Comparison of ENCODE assay signal across 11 cellular contexts in the genomic region with DNA sequence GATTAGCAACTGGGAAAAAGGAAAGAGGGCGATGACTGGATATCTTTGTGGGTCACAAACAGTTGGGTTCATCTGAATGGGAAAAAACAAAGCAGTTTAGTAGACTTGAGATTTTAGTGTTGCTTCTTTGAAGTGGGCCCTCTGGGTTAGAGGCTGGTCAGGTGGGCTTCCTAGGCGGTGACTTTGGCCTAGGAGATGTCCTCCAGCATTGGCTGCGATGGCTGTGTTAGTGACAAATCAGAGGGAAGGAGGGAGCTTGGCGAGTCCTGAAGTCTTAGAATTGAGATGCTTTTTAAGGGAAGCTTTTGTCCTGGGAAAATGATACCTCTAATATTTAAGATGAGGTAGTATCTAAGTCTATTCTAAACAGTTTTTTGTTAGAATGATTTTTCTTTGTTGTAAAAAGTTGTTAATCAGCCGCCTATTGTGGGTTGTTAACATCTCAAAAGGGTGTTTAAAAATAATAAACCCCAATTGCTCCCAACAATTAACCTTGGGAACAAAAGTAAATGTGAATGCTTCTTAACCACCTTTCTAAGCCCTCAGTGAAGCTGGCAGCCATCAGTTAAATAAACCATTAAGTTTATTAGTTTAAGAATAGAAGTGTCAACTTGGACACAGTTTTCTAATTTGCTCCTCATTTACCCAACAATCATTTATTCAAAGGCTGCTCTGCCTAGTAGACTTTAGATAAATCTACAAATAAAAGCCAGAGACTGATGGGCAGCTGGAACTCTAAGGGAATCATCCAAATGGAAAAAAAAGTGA. TPM values are rescaled to one million over a fixed set of nuclear protein-coding genes. Genes with fewer than 3 reads are reported as not detected.
DNase-seq lines count a peak whose midpoint lies in the region; ATAC-seq and TF ChIP-seq lines count a peak whose summit lies in the region.
"Had no signal": no experiment of that assay in that cellular context is flagged by ENCODE, and none has a peak within 500 bp of the region (broad histone marks: within the 10 kb centered on the region; RNA-seq: fewer than 3 reads in every experiment).

No MANE protein-coding gene starts in this region.

- H3K27me3 ChIP-seq in HAP-1 (ENCODE audit: low read depth) = no peaks in the 10 kb centered on the region
- H3K27me3 ChIP-seq in RWPE2 (ENCODE audit: insufficient read depth, poor library complexity, severe bottlenecking) = no peaks in the 10 kb centered on the region
- no peaks in the 10 kb centered on the region for H3K27me3 ChIP-seq in iPS-20b (ENCODE audit: insufficient read depth, low read length)
- peaks cover 0 to 18% of the 10 kb centered on the region in 2 donors for H3K27me3 ChIP-seq in stomach smooth muscle (ENCODE audit: control insufficient read depth in 1 of 2, insufficient read depth in 2 of 2, low read length in 2 of 2)

- DNase-seq in HAP-1 (ENCODE audit: low spot score in 2 of 2) = peak; percentile 68 to 89
- DNase-seq in RWPE2 (ENCODE audit: low spot score) = no peak
- no peak for DNase-seq in dermis blood vessel endothelial cell
- no peak for DNase-seq in activated T-helper 1 cell treated with anti-CD3 and anti-CD28 coated beads, Interleukin-12 subunit alpha, Interleukin-12 subunit beta, Interleukin-2, Interleukin-4 antibody, amounts not matched to agents 30 ng/mL and 10 ng/mL and 1 ng/mL, durations not matched to agents 14 hours and 24 hours and 36 hours (ENCODE audit: low spot score)
- no peak for DNase-seq in NCI-H510A (lab: John Stamatoyannopoulos, UW)
- DNase-seq: activated CD8-positive, alpha-beta T cell treated with anti-CD3 and anti-CD28 coated beads for 36 hours; CD8-positive, alpha-beta memory T cell had no signal

- H3K27me3 Mint-ChIP-seq in activated T-helper 1 cell treated with anti-CD3 and anti-CD28 coated beads, Interleukin-12 subunit alpha, Interleukin-12 subunit beta, Interleukin-2, Interleukin-4 antibody, amounts not matched to agents 30 ng/mL and 10 ng/mL and 1 ng/mL, durations not matched to agents 14 hours and 24 hours and 36 hours (ENCODE audit: insufficient read depth) = no peaks in the 10 kb centered on the region
- H3K27me3 Mint-ChIP-seq: activated CD8-positive, alpha-beta T cell treated with anti-CD3 and anti-CD28 coated beads for 36 hours had no signal

- H3K4me1 ChIP-seq in HAP-1 = peaks cover 37% of the 10 kb centered on the region
- H3K4me1 ChIP-seq in RWPE2 (ENCODE audit: insufficient read depth, poor library complexity, severe bottlenecking) = peaks cover 31% of the 10 kb centered on the region
- H3K4me1 ChIP-seq in iPS-20b (ENCODE audit: insufficient read depth, low read length) = peaks cover 45% of the 10 kb centered on the region
- peaks cover 14% of the 10 kb centered on the region for H3K4me1 ChIP-seq in stomach smooth muscle (ENCODE audit: control insufficient read depth, insufficient read depth, low read length)

- H3K27ac Mint-ChIP-seq in activated T-helper 1 cell treated with anti-CD3 and anti-CD28 coated beads, Interleukin-12 subunit alpha, Interleukin-12 subunit beta, Interleukin-2, Interleukin-4 antibody, amounts not matched to agents 30 ng/mL and 10 ng/mL and 1 ng/mL, durations not matched to agents 14 hours and 24 hours and 36 hours = no peak overlapping the region
- H3K27ac Mint-ChIP-seq: activated CD8-positive, alpha-beta T cell treated with anti-CD3 and anti-CD28 coated beads for 36 hours had no signal

- intact Hi-C loops in activated T-helper 1 cell treated with anti-CD3 and anti-CD28 coated beads, Interleukin-12 subunit alpha, Interleukin-12 subunit beta, Interleukin-2, Interleukin-4 antibody, amounts not matched to agents 30 ng/mL and 10 ng/mL and 1 ng/mL, durations not matched to agents 14 hours and 24 hours and 36 hours (cut with micrococcal nuclease) = no loop called here

- H3K4me3 Mint-ChIP-seq in activated T-helper 1 cell treated with anti-CD3 and anti-CD28 coated beads, Interleukin-12 subunit alpha, Interleukin-12 subunit beta, Interleukin-2, Interleukin-4 antibody, amounts not matched to agents 30 ng/mL and 10 ng/mL and 1 ng/mL, durations not matched to agents 14 hours and 24 hours and 36 hours = no peak overlapping the region
- H3K4me3 Mint-ChIP-seq: activated CD8-positive, alpha-beta T cell treated with anti-CD3 and anti-CD28 coated beads for 36 hours; CD8-positive, alpha-beta memory T cell had no signal

- H3K36me3 ChIP-seq in HAP-1 (replicated peaks) (peaks cover 24% of the 10 kb centered on the region), RWPE2 (ENCODE audit: low read depth) (no peaks in the 10 kb centered on the region), iPS-20b (ENCODE audit: insufficient read depth, low read depth, low read length) (peaks cover 23% of the 10 kb centered on the region; the same call in 1 of the 2 replicates), stomach smooth muscle (ENCODE audit: control insufficient read depth in 2 of 2, insufficient read depth in 2 of 2, low read length in 2 of 2) (no peaks in the 10 kb centered on the region)

- H3K4me1 Mint-ChIP-seq in activated T-helper 1 cell treated with anti-CD3 and anti-CD28 coated beads, Interleukin-12 subunit alpha, Interleukin-12 subunit beta, Interleukin-2, Interleukin-4 antibody, amounts not matched to agents 30 ng/mL and 10 ng/mL and 1 ng/mL, durations not matched to agents 14 hours and 24 hours and 36 hours (ENCODE audit: low read depth) = peaks cover 5% of the 10 kb centered on the region

- H3K9me3 ChIP-seq in HAP-1 (no peaks in the 10 kb centered on the region), RWPE2 (ENCODE audit: severe bottlenecking) (no peaks in the 10 kb centered on the region), iPS-20b (ENCODE audit: insufficient read depth, low read depth, low read length) (no peaks in the 10 kb centered on the region), stomach smooth muscle (ENCODE audit: control insufficient read depth in 2 of 2, low read length in 2 of 2) (no peaks in the 10 kb centered on the region)

- no peak for TF ChIP-seq CTCF in RWPE2 (IDR thresholded peaks at IDR 0.05; ENCODE audit: poor library complexity, severe bottlenecking)

- in situ Hi-C loops in HAP-1 (cut with MboI; ENCODE audit: low sequenced_read_pairs) = no loop called here

- no peak for ATAC-seq in RWPE2 (ENCODE audit: low read depth)
- no peak for ATAC-seq in GM21381 (IDR thresholded peaks at IDR 0.05; ENCODE audit: unreplicated experiment)
- ATAC-seq: activated CD8-positive, alpha-beta T cell treated with anti-CD3 and anti-CD28 coated beads for 36 hours had no signal

- H3K9ac ChIP-seq in iPS-20b (ENCODE audit: low read depth, low read length) = peak overlapping the region; percentile 60; the same call in 1 of the 2 replicates
- H3K9ac ChIP-seq in stomach smooth muscle (ENCODE audit: low read length in 2 of 2) = no peak overlapping the region

- peaks cover 9% of the 10 kb centered on the region for H3K36me3 Mint-ChIP-seq in activated T-helper 1 cell treated with anti-CD3 and anti-CD28 coated beads, Interleukin-12 subunit alpha, Interleukin-12 subunit beta, Interleukin-2, Interleukin-4 antibody, amounts not matched to agents 30 ng/mL and 10 ng/mL and 1 ng/mL, durations not matched to agents 14 hours and 24 hours and 36 hours (ENCODE audit: low read depth)

- H3K4me3 ChIP-seq in HAP-1 (no peak overlapping the region), RWPE2 (ENCODE audit: severe bottlenecking) (no peak overlapping the region), iPS-20b (ENCODE audit: low read length) (peak overlapping the region; percentile 52; the same call in 1 of the 2 replicates), stomach smooth muscle (ENCODE audit: low read length in 2 of 2) (no peak overlapping the region)

- H3K27ac ChIP-seq in RWPE2 (ENCODE audit: poor library complexity, severe bottlenecking) (peak overlapping the region; percentile 74), iPS-20b (ENCODE audit: low read length) (peak overlapping the region; percentile 14), stomach smooth muscle (ENCODE audit: low read length) (peak overlapping the region; percentile 64)

- H3K9me3 Mint-ChIP-seq in activated T-helper 1 cell treated with anti-CD3 and anti-CD28 coated beads, Interleukin-12 subunit alpha, Interleukin-12 subunit beta, Interleukin-2, Interleukin-4 antibody, amounts not matched to agents 30 ng/mL and 10 ng/mL and 1 ng/mL, durations not matched to agents 14 hours and 24 hours and 36 hours = no peaks in the 10 kb centered on the region
- H3K9me3 Mint-ChIP-seq: activated CD8-positive, alpha-beta T cell treated with anti-CD3 and anti-CD28 coated beads for 36 hours; CD8-positive, alpha-beta memory T cell had no signal

RNA-seq across cellular contexts. Expression of a gene that starts 31.7 kb away (rescaled TPM):
- total RNA-seq in dermis blood vessel endothelial cell = 0.88 and 1.7 TPM in 2 replicates
- 41.5 and 43.5 TPM in 2 replicates for total RNA-seq in activated T-helper 1 cell treated with anti-CD3 and anti-CD28 coated beads, Interleukin-12 subunit alpha, Interleukin-12 subunit beta, Interleukin-2, Interleukin-4 antibody, amounts not matched to agents 30 ng/mL and 10 ng/mL and 1 ng/mL, durations not matched to agents 14 hours and 24 hours and 36 hours

RNA-seq across cellular contexts. Expression of a gene that starts 53.2 kb away (rescaled TPM):
- 0.17 TPM in 1 of 2 replicates, not detected in the other for total RNA-seq in dermis blood vessel endothelial cell
- 0.10 TPM in 1 of 2 replicates, not detected in the other for total RNA-seq in activated T-helper 1 cell treated with anti-CD3 and anti-CD28 coated beads, Interleukin-12 subunit alpha, Interleukin-12 subunit beta, Interleukin-2, Interleukin-4 antibody, amounts not matched to agents 30 ng/mL and 10 ng/mL and 1 ng/mL, durations not matched to agents 14 hours and 24 hours and 36 hours
- total RNA-seq: activated CD8-positive, alpha-beta T cell treated with anti-CD3 and anti-CD28 coated beads for 36 hours; posterior vena cava had no signal

Comparison
In these comparisons a context has a peak if more than half of its experiments do, and no peak if none do; other contexts are left out.
1. DNase-seq: peak in HAP-1 (2 of 2); none in RWPE2 (single experiment), dermis blood vessel endothelial cell (single experiment), activated T-helper 1 cell treated with anti-CD3 and anti-CD28 coated beads, Interleukin-12 subunit alpha, Interleukin-12 subunit beta, Interleukin-2, Interleukin-4 antibody, amounts not matched to agents 30 ng/mL and 10 ng/mL and 1 ng/mL, durations not matched to agents 14 hours and 24 hours and 36 hours (single experiment) and NCI-H510A (single experiment).
2. H3K27ac ChIP-seq: peak in every context shown above with its lines; median percentile 74 in RWPE2; 64 in stomach smooth muscle; 14 in iPS-20b.
3. RNA of a gene that starts 31.7 kb away (total RNA-seq): 41.5 to 43.5 TPM in activated T-helper 1 cell treated with anti-CD3 and anti-CD28 coated beads, Interleukin-12 subunit alpha, Interleukin-12 subunit beta, Interleukin-2, Interleukin-4 antibody, amounts not matched to agents 30 ng/mL and 10 ng/mL and 1 ng/mL, durations not matched to agents 14 hours and 24 hours and 36 hours; 0.88 to 1.7 TPM in dermis blood vessel endothelial cell; every median in the first group is over 10 times any median in the second.